Comparison of ENCODE assay signal across 20 cellular contexts in genomic region chr10:14047431-14047830, GRCh38.
"Had no signal": no experiment of that assay in that cellular context is flagged by ENCODE, and none has a peak within 500 bp of the region (broad histone marks: within the 10 kb centered on the region; RNA-seq: fewer than 3 reads in every experiment).

No MANE protein-coding gene starts in this region.

- H3K4me3 Mint-ChIP-seq: immature natural killer cell; naive thymus-derived CD4-positive, alpha-beta T cell; nephron progenitor cell had no signal

- H3K4me3 ChIP-seq: dorsolateral prefrontal cortex, gastroesophageal sphincter, lung, right atrium auricular region had no signal

- DNase-seq: cortex of kidney; dorsolateral prefrontal cortex; effector CD8-positive, alpha-beta T cell; glutamatergic neuron; immature natural killer cell; kidney; left colon; left ventricle myocardium superior; mesendoderm; naive thymus-derived CD4-positive, alpha-beta T cell; nephron progenitor cell; small intestine; stimulated activated CD4-positive, alpha-beta T cell treated with anti-CD3 and anti-CD28 coated beads, Interleukin-12 subunit alpha, Interleukin-12 subunit beta, amount 100 ng/mL, for 4 hours; stimulated activated CD4-positive, alpha-beta T cell treated with anti-CD3 and anti-CD28 coated beads, Interleukin-2, amount 100 ng/mL, for 48 hours; stimulated activated naive CD4-positive, alpha-beta T cell treated with Interleukin-2 at 50 U/mL for 16 hours had no signal

- H3K27ac ChIP-seq: dorsolateral prefrontal cortex, gastroesophageal sphincter, neutrophil, right atrium auricular region had no signal

- H3K27me3 ChIP-seq: dorsolateral prefrontal cortex, gastroesophageal sphincter, right atrium auricular region had no signal

- H3K36me3 ChIP-seq: gastroesophageal sphincter, neutrophil, right atrium auricular region had no signal

- H3K4me1 ChIP-seq: gastroesophageal sphincter, right atrium auricular region had no signal

- FAIRE-seq: kidney, small intestine, urothelium cell line had no signal

- ATAC-seq: gastroesophageal sphincter; left colon; left ventricle myocardium superior; naive thymus-derived CD4-positive, alpha-beta T cell had no signal

- H3K9me3 Mint-ChIP-seq: immature natural killer cell had no signal

- H3K36me3 Mint-ChIP-seq: immature natural killer cell had no signal

- H3K27ac Mint-ChIP-seq: immature natural killer cell, nephron progenitor cell had no signal

- H3K27me3 Mint-ChIP-seq: naive thymus-derived CD4-positive, alpha-beta T cell had no signal

- H3K4me1 Mint-ChIP-seq: immature natural killer cell; naive thymus-derived CD4-positive, alpha-beta T cell had no signal

- H3K9me3 ChIP-seq: neutrophil, right atrium auricular region had no signal
